ENCODE assay signal across 14 cellular contexts in the genomic region with DNA sequence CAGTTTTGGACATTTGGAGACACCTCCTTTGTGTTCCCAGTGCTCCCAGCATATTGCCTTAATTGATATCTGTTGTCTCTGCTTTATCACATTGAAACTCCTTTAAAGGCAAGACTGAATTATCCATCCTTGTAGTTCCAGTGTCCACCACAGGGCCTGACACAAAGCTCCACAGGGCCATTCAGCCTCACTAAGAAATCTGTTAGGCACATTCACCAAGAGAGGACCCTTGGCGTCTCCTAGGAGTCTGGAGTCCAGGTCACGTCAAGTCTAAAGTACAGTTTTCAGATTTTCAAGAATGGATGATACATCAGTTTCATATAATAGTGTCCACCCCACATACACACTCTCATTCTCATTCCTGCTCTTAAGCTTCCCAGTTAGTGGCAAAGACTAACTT. TPM values are rescaled to one million over a fixed set of nuclear protein-coding genes. Genes with fewer than 3 reads are reported as not detected.
DNase-seq lines count a peak whose midpoint lies in the region; ATAC-seq, FAIRE-seq and TF ChIP-seq lines count a peak whose summit lies in the region.
"Had no signal": no experiment of that assay in that cellular context is flagged by ENCODE, and none has a peak within 500 bp of the region (broad histone marks: within the 10 kb centered on the region; RNA-seq: fewer than 3 reads in every experiment).

No MANE protein-coding gene starts in this region.

- no peak overlapping the region for H3K27ac Mint-ChIP-seq in activated T-cell treated with anti-CD3 and anti-CD28 coated beads, Interleukin-2, amount 50 U/mL, for 72 hours
- H3K27ac Mint-ChIP-seq: activated T-helper 2 cell treated with anti-CD3 and anti-CD28 coated beads, Interferon-gamma antibody, Interleukin-2, Interleukin-4, amounts not matched to agents 10 μg/mL and 5 μg/mL and 100 μg/mL, durations not matched to agents 14 hours and 24 hours and 36 hours had no signal

- H3K4me3 Mint-ChIP-seq in activated T-cell treated with anti-CD3 and anti-CD28 coated beads, Interleukin-2, amount 50 U/mL, for 72 hours, result no peak overlapping the region

- H3K4me1 Mint-ChIP-seq in activated T-cell treated with anti-CD3 and anti-CD28 coated beads, Interleukin-2, amount 50 U/mL, for 72 hours (ENCODE audit: low read depth), result peaks cover 27% of the 10 kb centered on the region

- no peaks in the 10 kb centered on the region for H3K36me3 Mint-ChIP-seq in activated T-cell treated with anti-CD3 and anti-CD28 coated beads, Interleukin-2, amount 50 U/mL, for 72 hours (ENCODE audit: insufficient read depth in 2 of 2)

- DNase-seq in AG09309 (ENCODE audit: low read depth), result no peak
- peak; percentile 22 for DNase-seq in iPS-NIHi11 (ENCODE audit: low spot score)
- no peak for DNase-seq in C1 segment of cervical spinal cord (lab: John Stamatoyannopoulos, UW)
- DNase-seq in RCC 7860 (ENCODE audit: low spot score), result no peak
- DNase-seq in activated T-cell treated with anti-CD3 and anti-CD28 coated beads, Interleukin-2, amount 50 U/mL, for 72 hours, result no peak
- DNase-seq: DMS79 treated with DMSO at 0.1 percent for 48 hours, foreskin melanocyte, left ventricle myocardium superior, NCI-H187 treated with DMSO at 0.1 percent for 48 hours had no signal

- TF ChIP-seq CTCF in AG09309 (IDR thresholded peaks at IDR 0.05; ENCODE audit: control insufficient read depth, insufficient read depth, low read depth, low read length, missing control alignments) (peak; percentile 17), GM12874 (IDR thresholded peaks at IDR 0.05; ENCODE audit: insufficient read depth, low read depth, low read length) (peak; percentile 7; the same call in 1 of the 2 replicates)

- ATAC-seq in GM21447 (IDR thresholded peaks at IDR 0.05; ENCODE audit: unreplicated experiment), result no peak
- ATAC-seq in activated T-cell treated with anti-CD3 and anti-CD28 coated beads, Interleukin-2, amount 50 U/mL, for 72 hours (replicated peaks in 1 of 2), result no peak
- ATAC-seq: left ventricle myocardium superior had no signal

- H3K9me3 Mint-ChIP-seq in activated T-cell treated with anti-CD3 and anti-CD28 coated beads, Interleukin-2, amount 50 U/mL, for 72 hours, result no peaks in the 10 kb centered on the region
- H3K9me3 Mint-ChIP-seq: activated T-helper 2 cell treated with anti-CD3 and anti-CD28 coated beads, Interferon-gamma antibody, Interleukin-2, Interleukin-4, amounts not matched to agents 10 μg/mL and 5 μg/mL and 100 μg/mL, durations not matched to agents 14 hours and 24 hours and 36 hours had no signal

- FAIRE-seq in TTC549 (lab: Jason Lieb, UNC), result peak; percentile 80
- no peak for FAIRE-seq in RCC 7860 (lab: Jason Lieb, UNC)
- FAIRE-seq: HTR-8/SVneo had no signal

- H3K27me3 Mint-ChIP-seq in activated T-cell treated with anti-CD3 and anti-CD28 coated beads, Interleukin-2, amount 50 U/mL, for 72 hours (ENCODE audit: low read depth), result no peaks in the 10 kb centered on the region

- H3K4me3 ChIP-seq in AG09309 (ENCODE audit: control insufficient read depth, low read depth, low read length), result no peak overlapping the region

RNA-seq across cellular contexts. Expression of a gene that starts 4.8 kb away (rescaled TPM):
- 10 to 100 TPM; 24.5 to 31.0 TPM for total RNA-seq in activated T-cell treated with anti-CD3 and anti-CD28 coated beads, Interleukin-2, amount 50 U/mL, for 72 hours
